ENCODE assay signal across 14 cellular contexts in genomic region chr11:70502677-70503076, GRCh38.
A peak's percentile ranks its signal among the peaks of the same experiment; 100 is the strongest.
DNase-seq lines count a peak whose midpoint lies in the region; FAIRE-seq and TF ChIP-seq lines count a peak whose summit lies in the region.
"Had no signal": no experiment of that assay in that cellular context is flagged by ENCODE, and none has a peak within 500 bp of the region (broad histone marks: within the 10 kb centered on the region; RNA-seq: fewer than 3 reads in every experiment).

No MANE protein-coding gene starts in this region.

- H3K36me3 ChIP-seq in breast epithelium, result no peaks in the 10 kb centered on the region
- H3K36me3 ChIP-seq: ovary had no signal

- no peaks in the 10 kb centered on the region for H3K9me3 ChIP-seq in breast epithelium
- H3K9me3 ChIP-seq: ovary had no signal

- TF ChIP-seq CTCF in dorsolateral prefrontal cortex (IDR thresholded peaks at IDR 0.05 in 54 of 56, conservative IDR thresholded peaks at IDR 0.05 in 2 of 56; ENCODE audit: low read depth in 1 of 56, partially characterized antibody in 56 of 56) (no peak), breast epithelium (IDR thresholded peaks at IDR 0.05) (no peak)

- no peak for FAIRE-seq in H54 (lab: Jason Lieb, UNC)
- FAIRE-seq: endometrium, small intestine had no signal

- TF ChIP-seq POLR2A in breast epithelium (IDR thresholded peaks at IDR 0.05), result no peak
- no peak for TF ChIP-seq POLR2A in H54 (IDR thresholded peaks at IDR 0.05; ENCODE audit: low read depth, low read length)

- H3K27me3 ChIP-seq in dorsolateral prefrontal cortex (no peaks in the 10 kb centered on the region), breast epithelium (no peaks in the 10 kb centered on the region)
- H3K27me3 ChIP-seq: ovary had no signal

- no peaks in the 10 kb centered on the region for H3K4me1 ChIP-seq in breast epithelium

- peak; percentile 76 for DNase-seq in DMS153 (lab: John Stamatoyannopoulos, UW)
- peak; percentile 81 for DNase-seq in NCI-H146 (lab: John Stamatoyannopoulos, UW)
- DNase-seq in NCI-H526 (lab: John Stamatoyannopoulos, UW), result peak; percentile 17 to 72
- DNase-seq in dorsolateral prefrontal cortex, result peak in 4 of 10 donors; percentile 9 to 33 (median 28)
- DNase-seq in occipital lobe (lab: John Stamatoyannopoulos, UW), result no peak
- no peak for DNase-seq in kidney glomerular epithelial cell (lab: John Stamatoyannopoulos, UW)
- DNase-seq in breast epithelium (ENCODE audit: low spot score in 2 of 2), result no peak
- no peak for DNase-seq in H54 (ENCODE audit: insufficient read length, low spot score)
- DNase-seq: Calu3, HCEC 1CT, small intestine, SW 1271 had no signal

- intact Hi-C loops in dorsolateral prefrontal cortex (cut with DNase I), result no loop called here
- intact Hi-C loops in breast epithelium (cut with DNase I; ENCODE audit: low total_unique reads), result no loop called here

- H3K4me3 ChIP-seq in dorsolateral prefrontal cortex (no peak overlapping the region), breast epithelium (no peak overlapping the region)
- H3K4me3 ChIP-seq: ovary had no signal

- H3K27ac ChIP-seq in dorsolateral prefrontal cortex, result peak overlapping the region in 34 of 59 donors; percentile 2 to 84 (median 53)
- H3K27ac ChIP-seq in breast epithelium, result no peak overlapping the region
- H3K27ac ChIP-seq: ovary had no signal

Comparison
In these comparisons a context has a peak if more than half of its experiments do, and no peak if none do; other contexts are left out.
1. DNase-seq: peak in DMS153 (single experiment), NCI-H146 (single experiment) and NCI-H526 (2 of 2); none in occipital lobe (single experiment), kidney glomerular epithelial cell (single experiment), breast epithelium (0 of 2) and H54 (single experiment).
2. H3K27ac ChIP-seq: peak in dorsolateral prefrontal cortex (34 of 59); none in breast epithelium (0 of 2).